1 cellular context compared by ENCODE assay signal in the genomic region with DNA sequence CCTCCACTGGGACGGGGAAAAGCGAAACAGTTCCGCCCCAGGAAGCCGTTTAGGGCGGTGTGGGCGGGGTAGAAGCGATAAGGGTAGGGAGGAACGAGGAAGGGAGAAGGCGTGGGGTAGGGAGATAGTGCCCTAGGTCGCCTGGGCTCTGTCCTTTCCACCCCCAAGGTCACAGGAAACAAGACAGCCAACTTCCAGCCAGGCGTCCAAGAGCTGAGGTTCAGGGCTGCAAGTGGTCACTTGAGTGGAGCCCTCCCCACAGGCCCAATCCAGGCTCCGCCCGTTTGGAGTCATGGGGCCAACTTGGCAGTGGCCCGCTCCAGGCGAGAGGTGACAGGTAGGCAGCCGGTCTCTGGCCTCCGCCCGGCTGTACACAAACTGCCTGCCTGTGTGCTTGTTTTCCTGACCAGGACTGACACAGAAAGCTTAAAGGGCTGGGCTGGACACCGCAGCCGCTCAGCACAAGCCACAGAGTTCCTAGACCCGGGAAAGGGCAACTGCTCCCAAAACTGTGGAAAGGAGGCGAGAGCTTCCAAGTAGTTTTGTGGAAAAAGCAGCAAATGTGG.
TF ChIP-seq lines count a peak whose summit lies in the region.

A gene with protein sequence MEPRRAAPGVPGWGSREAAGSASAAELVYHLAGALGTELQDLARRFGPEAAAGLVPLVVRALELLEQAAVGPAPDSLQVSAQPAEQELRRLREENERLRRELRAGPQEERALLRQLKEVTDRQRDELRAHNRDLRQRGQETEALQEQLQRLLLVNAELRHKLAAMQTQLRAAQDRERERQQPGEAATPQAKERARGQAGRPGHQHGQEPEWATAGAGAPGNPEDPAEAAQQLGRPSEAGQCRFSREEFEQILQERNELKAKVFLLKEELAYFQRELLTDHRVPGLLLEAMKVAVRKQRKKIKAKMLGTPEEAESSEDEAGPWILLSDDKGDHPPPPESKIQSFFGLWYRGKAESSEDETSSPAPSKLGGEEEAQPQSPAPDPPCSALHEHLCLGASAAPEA (minus strand): TSS at position 23 of the 566 bp plus-strand sequence. CDS start 62 bp downstream, outside the sequence.

TF ChIP-seq in H1, 55 proteins besides CTCF, POLR2A, EP300 and RAD21:
- TF ChIP-seq, protein P1, sequence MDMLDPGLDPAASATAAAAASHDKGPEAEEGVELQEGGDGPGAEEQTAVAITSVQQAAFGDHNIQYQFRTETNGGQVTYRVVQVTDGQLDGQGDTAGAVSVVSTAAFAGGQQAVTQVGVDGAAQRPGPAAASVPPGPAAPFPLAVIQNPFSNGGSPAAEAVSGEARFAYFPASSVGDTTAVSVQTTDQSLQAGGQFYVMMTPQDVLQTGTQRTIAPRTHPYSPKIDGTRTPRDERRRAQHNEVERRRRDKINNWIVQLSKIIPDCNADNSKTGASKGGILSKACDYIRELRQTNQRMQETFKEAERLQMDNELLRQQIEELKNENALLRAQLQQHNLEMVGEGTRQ (IDR thresholded peaks at IDR 0.05; ENCODE audit: low read length) = no peak
- TF ChIP-seq, protein P2, sequence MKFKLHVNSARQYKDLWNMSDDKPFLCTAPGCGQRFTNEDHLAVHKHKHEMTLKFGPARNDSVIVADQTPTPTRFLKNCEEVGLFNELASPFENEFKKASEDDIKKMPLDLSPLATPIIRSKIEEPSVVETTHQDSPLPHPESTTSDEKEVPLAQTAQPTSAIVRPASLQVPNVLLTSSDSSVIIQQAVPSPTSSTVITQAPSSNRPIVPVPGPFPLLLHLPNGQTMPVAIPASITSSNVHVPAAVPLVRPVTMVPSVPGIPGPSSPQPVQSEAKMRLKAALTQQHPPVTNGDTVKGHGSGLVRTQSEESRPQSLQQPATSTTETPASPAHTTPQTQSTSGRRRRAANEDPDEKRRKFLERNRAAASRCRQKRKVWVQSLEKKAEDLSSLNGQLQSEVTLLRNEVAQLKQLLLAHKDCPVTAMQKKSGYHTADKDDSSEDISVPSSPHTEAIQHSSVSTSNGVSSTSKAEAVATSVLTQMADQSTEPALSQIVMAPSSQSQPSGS (IDR thresholded peaks at IDR 0.05; ENCODE audit: low read length) = 0 out of 2 replicates have a peak, but pooled peaks have one; percentile 58
- TF ChIP-seq JUN (IDR thresholded peaks at IDR 0.05; ENCODE audit: low read depth, low read length) (no peak), CEBPB (IDR thresholded peaks at IDR 0.05; ENCODE audit: low read depth, low read length) (no peak), CTBP2 (IDR thresholded peaks at IDR 0.05; ENCODE audit: borderline replicate concordance, insufficient read depth, insufficient read length, low read length) (no peak), BRCA1 (IDR thresholded peaks at IDR 0.05; ENCODE audit: low read depth, low read length) (no peak), HDAC2 (IDR thresholded peaks at IDR 0.05; ENCODE audit: borderline replicate concordance in 1 of 2, low read depth in 2 of 2, low read length in 2 of 2) (no peak), ZNF274 (IDR thresholded peaks at IDR 0.05; ENCODE audit: borderline replicate concordance, extremely low read depth, low read length) (no peak), CBX8 (IDR thresholded peaks at IDR 0.05; ENCODE audit: borderline replicate concordance, low read depth, low read length) (no peak), NANOG (IDR thresholded peaks at IDR 0.05; ENCODE audit: insufficient read depth, low read depth, low read length, poor library complexity, severe bottlenecking) (no peak), EGR1 (IDR thresholded peaks at IDR 0.05; ENCODE audit: borderline replicate concordance, low read depth, low read length) (no peak), SIX5 (IDR thresholded peaks at IDR 0.05; ENCODE audit: low read depth, low read length) (no peak), POLR2AphosphoS5 (IDR thresholded peaks at IDR 0.05; ENCODE audit: low read depth, low read length) (peak; percentile 32), EZH2 (IDR thresholded peaks at IDR 0.05; ENCODE audit: low read depth, low read length, severe bottlenecking) (no peak), SIN3A (conservative IDR thresholded peaks at IDR 0.05 in 1 of 2, IDR thresholded peaks at IDR 0.05 in 1 of 2; ENCODE audit: low read depth in 1 of 2, low read length in 2 of 2) (no peak), BCL11A (IDR thresholded peaks at IDR 0.05; ENCODE audit: low read depth in 2 of 2, low read length in 2 of 2) (no peak)
